ENCODE assay signal across 9 cellular contexts in the genomic region with DNA sequence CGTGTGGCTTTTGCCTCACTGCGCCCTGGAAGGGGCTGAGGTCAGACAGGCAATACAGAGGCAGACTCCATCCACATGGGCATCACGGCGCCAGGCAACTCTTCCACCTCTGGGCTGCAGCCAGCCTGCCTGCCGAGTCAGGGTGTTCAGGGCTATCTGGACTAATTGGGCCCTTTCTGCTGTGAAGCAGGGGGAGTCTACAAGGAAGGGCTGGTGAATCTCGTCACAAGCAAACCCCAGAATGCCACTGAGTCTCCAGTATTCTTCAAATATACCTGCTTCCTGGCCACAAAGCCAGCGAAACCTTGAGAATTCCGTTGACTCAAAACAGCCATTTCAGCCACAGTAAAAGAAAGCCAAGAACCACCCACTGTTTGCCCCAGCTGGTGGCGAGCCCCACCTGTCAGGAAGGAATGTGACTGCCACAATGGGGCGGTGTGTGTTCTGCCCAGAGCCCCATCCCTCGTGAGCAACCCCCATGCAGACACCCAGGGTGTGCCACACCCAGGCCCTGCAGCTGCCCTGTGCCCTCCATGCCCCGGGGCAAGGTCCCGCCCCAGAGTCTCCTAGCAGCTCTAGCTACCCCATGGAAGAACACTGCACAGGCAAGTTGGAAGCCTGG.
DNase-seq lines count a peak whose midpoint lies in the region; ATAC-seq and TF ChIP-seq lines count a peak whose summit lies in the region.
"Had no signal": no experiment of that assay in that cellular context is flagged by ENCODE, and none has a peak within 500 bp of the region (broad histone marks: within the 10 kb centered on the region; RNA-seq: fewer than 3 reads in every experiment).

No MANE protein-coding gene starts in this region.

- TF ChIP-seq CTCF in left lung (IDR thresholded peaks at IDR 0.05) = no peak
- TF ChIP-seq CTCF in GM10266 (IDR thresholded peaks at IDR 0.05; ENCODE audit: control insufficient read depth, insufficient read depth, low read depth, missing control alignments) = no peak

- ATAC-seq in HG03060 (IDR thresholded peaks at IDR 0.05; ENCODE audit: low read depth, unreplicated experiment) (peak; percentile 50), left lung (peak; percentile 67)

- peaks cover 0 to 15% of the 10 kb centered on the region in 2 donors for H3K36me3 ChIP-seq in left lung

- peak overlapping the region; percentile 7 to 37 for H3K27ac ChIP-seq in left lung
- H3K27ac ChIP-seq: 22Rv1 had no signal

- H3K27me3 ChIP-seq in left lung = no peaks in the 10 kb centered on the region

- no peaks in the 10 kb centered on the region for H3K9me3 ChIP-seq in left lung

- H3K4me1 ChIP-seq in left lung = peaks cover 35 to 55% of the 10 kb centered on the region in 2 donors

- intact Hi-C loops in left lung (cut with DNase I) = no loop called here

- no peak overlapping the region for H3K4me3 ChIP-seq in left lung

- peak; percentile 15 for DNase-seq in DMS153 treated with DMSO at 0.1 percent for 48 hours (lab: John Stamatoyannopoulos, UW; ENCODE audit: unreplicated experiment)
- DNase-seq in DMS153 (lab: John Stamatoyannopoulos, UW) = no peak
- DNase-seq in activated CD4-positive, alpha-beta T cell treated with anti-CD3 and anti-CD28 coated beads, Interleukin-2, amount 50 U/mL, for 4 hours = peak; percentile 29 to 42
- peak in 1 of 2 donors; percentile 65 for DNase-seq in left lung
- no peak for DNase-seq in GM10266 (ENCODE audit: extremely low spot score)
- DNase-seq in DMS 273 (lab: John Stamatoyannopoulos, UW; ENCODE audit: unreplicated experiment) = no peak
- no peak for DNase-seq in hepatic stellate cell (ENCODE audit: low spot score)

Comparison
In these comparisons a context has a peak if more than half of its experiments do, and no peak if none do; other contexts are left out.
1. DNase-seq: peak in DMS153 treated with DMSO at 0.1 percent for 48 hours (single experiment) and activated CD4-positive, alpha-beta T cell treated with anti-CD3 and anti-CD28 coated beads, Interleukin-2, amount 50 U/mL, for 4 hours (2 of 2); none in DMS153 (single experiment), GM10266 (single experiment), DMS 273 (single experiment) and hepatic stellate cell (single experiment).